In genomic region chr2:168192143-168192785, GRCh38 we compare ENCODE assay signal across 14 cellular contexts. TPM values are rescaled to one million over a fixed set of nuclear protein-coding genes. Genes with fewer than 3 reads are reported as not detected.
DNase-seq lines count a peak whose midpoint lies in the region; ATAC-seq and TF ChIP-seq lines count a peak whose summit lies in the region.
"Had no signal": no experiment of that assay in that cellular context is flagged by ENCODE, and none has a peak within 500 bp of the region (broad histone marks: within the 10 kb centered on the region; RNA-seq: fewer than 3 reads in every experiment).

No MANE protein-coding gene starts in this region.

- H3K4me1 ChIP-seq in BLaER1 (peaks cover 99% of the 10 kb centered on the region), Caco-2 (peaks cover 35% of the 10 kb centered on the region)
- H3K4me1 ChIP-seq: BE2C had no signal

- peak overlapping the region; percentile 61 for H3K27ac ChIP-seq in BLaER1
- H3K27ac ChIP-seq: esophagus squamous epithelium had no signal

- H3K9me3 Mint-ChIP-seq in Caco-2 (ENCODE audit: unreplicated experiment), result no peaks in the 10 kb centered on the region
- H3K9me3 Mint-ChIP-seq in activated T-helper 17 cell treated with anti-CD3 and anti-CD28 coated beads, Interleukin-2, amount 50 U/mL, for 72 hours, result no peaks in the 10 kb centered on the region
- no peaks in the 10 kb centered on the region for H3K9me3 Mint-ChIP-seq in natural killer cell treated with Interleukin-12 subunit alpha and Interleukin-12 subunit beta and Interleukin-15 and Interleukin-18, amount 100 ng/mL, for 72 hours
- H3K9me3 Mint-ChIP-seq: activated CD4-positive, alpha-beta memory T cell treated with anti-CD3 and anti-CD28 coated beads, Interleukin-2, amount 10 ng/mL, durations not matched to agents 7 days and 5 days; dendritic cell treated with granulocyte-macrophage colony-stimulating factor and Interleukin-4, amounts not matched to agents 40 ng/mL and 50 ng/mL, for 4 days had no signal

- H3K9ac ChIP-seq in BLaER1, result 0 out of 2 replicates have a peak overlapping the region, but pooled peaks have one; percentile 50

- H3K4me3 ChIP-seq in BLaER1 (no peak overlapping the region), Caco-2 (ENCODE audit: low read depth, low read length) (no peak overlapping the region)
- H3K4me3 ChIP-seq: esophagus squamous epithelium, hepatocyte, prostate gland had no signal

- CTCF ChIA-PET in Caco-2 (lab: Charles Lee), result interaction anchor here (0.9 kb wide), 1 partner anchor 144 kb away, joined by 3 read pairs; no protein-coding TSS in a partner anchor

- H3K36me3 ChIP-seq in BLaER1 (peaks cover 39% of the 10 kb centered on the region), Caco-2 (ENCODE audit: control insufficient read depth, insufficient read depth, low read length) (no peaks in the 10 kb centered on the region)
- H3K36me3 ChIP-seq: BE2C, esophagus squamous epithelium, prostate gland had no signal

- H3K36me3 Mint-ChIP-seq in Caco-2 (ENCODE audit: insufficient read depth, unreplicated experiment), result no peaks in the 10 kb centered on the region
- no peaks in the 10 kb centered on the region for H3K36me3 Mint-ChIP-seq in activated T-helper 17 cell treated with anti-CD3 and anti-CD28 coated beads, Interleukin-2, amount 50 U/mL, for 72 hours (ENCODE audit: low read depth)
- peaks cover 5% of the 10 kb centered on the region for H3K36me3 Mint-ChIP-seq in natural killer cell treated with Interleukin-12 subunit alpha and Interleukin-12 subunit beta and Interleukin-15 and Interleukin-18, amount 100 ng/mL, for 72 hours

- DNase-seq in Caco-2, result no peak
- DNase-seq in natural killer cell treated with Interleukin-12 subunit alpha and Interleukin-12 subunit beta and Interleukin-15 and Interleukin-18, amount 100 ng/mL, for 72 hours (ENCODE audit: low spot score), result no peak
- no peak for DNase-seq in posterior vena cava (ENCODE audit: low spot score)
- DNase-seq: BE2C, esophagus squamous epithelium, left cardiac atrium had no signal

- BruUV-seq in Caco-2 (replicated peaks; lab: Mats Ljungman, UMichigan), result no TSS peak

- H3K27ac Mint-ChIP-seq in Caco-2 (ENCODE audit: unreplicated experiment), result peak overlapping the region; percentile 55
- H3K27ac Mint-ChIP-seq in activated T-helper 17 cell treated with anti-CD3 and anti-CD28 coated beads, Interleukin-2, amount 50 U/mL, for 72 hours, result peak overlapping the region; percentile 51
- H3K27ac Mint-ChIP-seq in natural killer cell treated with Interleukin-12 subunit alpha and Interleukin-12 subunit beta and Interleukin-15 and Interleukin-18, amount 100 ng/mL, for 72 hours, result peak overlapping the region; percentile 69 to 90
- H3K27ac Mint-ChIP-seq: dendritic cell treated with granulocyte-macrophage colony-stimulating factor and Interleukin-4, amounts not matched to agents 40 ng/mL and 50 ng/mL, for 4 days had no signal

- peaks cover 58% of the 10 kb centered on the region for H4K20me1 ChIP-seq in BLaER1

- no peaks in the 10 kb centered on the region for H3K9me3 ChIP-seq in BLaER1
- no peaks in the 10 kb centered on the region for H3K9me3 ChIP-seq in Caco-2
- H3K9me3 ChIP-seq: BE2C, esophagus squamous epithelium, prostate gland had no signal

- intact Hi-C loops in Caco-2 (cut with micrococcal nuclease; ENCODE audit: unreplicated experiment), result no loop called here
- intact Hi-C loops in posterior vena cava (cut with DNase I), result no loop called here

- H3K4me2 ChIP-seq in BLaER1, result peak overlapping the region; percentile 87
- H3K4me2 ChIP-seq: hepatocyte had no signal

- no peak for TF ChIP-seq CTCF in Caco-2 (IDR thresholded peaks at IDR 0.05; ENCODE audit: insufficient read depth in 1 of 2, low read depth in 1 of 2, low read length in 1 of 2, severe bottlenecking in 1 of 2, unreplicated experiment in 1 of 2)

- no peaks in the 10 kb centered on the region for H3K27me3 Mint-ChIP-seq in Caco-2 (ENCODE audit: insufficient read depth, unreplicated experiment)
- no peaks in the 10 kb centered on the region for H3K27me3 Mint-ChIP-seq in activated T-helper 17 cell treated with anti-CD3 and anti-CD28 coated beads, Interleukin-2, amount 50 U/mL, for 72 hours
- no peaks in the 10 kb centered on the region for H3K27me3 Mint-ChIP-seq in natural killer cell treated with Interleukin-12 subunit alpha and Interleukin-12 subunit beta and Interleukin-15 and Interleukin-18, amount 100 ng/mL, for 72 hours
- H3K27me3 Mint-ChIP-seq: activated CD4-positive, alpha-beta memory T cell treated with anti-CD3 and anti-CD28 coated beads, Interleukin-2, amount 10 ng/mL, durations not matched to agents 7 days and 5 days; dendritic cell treated with granulocyte-macrophage colony-stimulating factor and Interleukin-4, amounts not matched to agents 40 ng/mL and 50 ng/mL, for 4 days had no signal

- H3K4me3 Mint-ChIP-seq in Caco-2 (ENCODE audit: unreplicated experiment), result no peak overlapping the region
- H3K4me3 Mint-ChIP-seq in activated T-helper 17 cell treated with anti-CD3 and anti-CD28 coated beads, Interleukin-2, amount 50 U/mL, for 72 hours, result peak overlapping the region; percentile 52
- H3K4me3 Mint-ChIP-seq in natural killer cell treated with Interleukin-12 subunit alpha and Interleukin-12 subunit beta and Interleukin-15 and Interleukin-18, amount 100 ng/mL, for 72 hours, result peak overlapping the region; percentile 68
- H3K4me3 Mint-ChIP-seq: dendritic cell treated with granulocyte-macrophage colony-stimulating factor and Interleukin-4, amounts not matched to agents 40 ng/mL and 50 ng/mL, for 4 days had no signal

- H3K4me1 Mint-ChIP-seq in Caco-2 (ENCODE audit: low read depth, unreplicated experiment), result peaks cover 48% of the 10 kb centered on the region
- H3K4me1 Mint-ChIP-seq in activated T-helper 17 cell treated with anti-CD3 and anti-CD28 coated beads, Interleukin-2, amount 50 U/mL, for 72 hours, result peaks cover 50% of the 10 kb centered on the region
- peaks cover 66 to 74% of the 10 kb centered on the region in 2 donors for H3K4me1 Mint-ChIP-seq in natural killer cell treated with Interleukin-12 subunit alpha and Interleukin-12 subunit beta and Interleukin-15 and Interleukin-18, amount 100 ng/mL, for 72 hours (ENCODE audit: low read depth in 2 of 2)

- POLR2A ChIA-PET in Caco-2 (lab: Charles Lee), result no interaction called here

- no peaks in the 10 kb centered on the region for H3K27me3 ChIP-seq in BLaER1
- no peaks in the 10 kb centered on the region for H3K27me3 ChIP-seq in Caco-2 (replicated peaks; ENCODE audit: control insufficient read depth, insufficient read depth, low read length)
- H3K27me3 ChIP-seq: BE2C, esophagus squamous epithelium, hepatocyte had no signal

- no peak for ATAC-seq in activated T-helper 17 cell treated with anti-CD3 and anti-CD28 coated beads, Interleukin-2, amount 50 U/mL, for 72 hours (replicated peaks)
- ATAC-seq in natural killer cell treated with Interleukin-12 subunit alpha and Interleukin-12 subunit beta and Interleukin-15 and Interleukin-18, amount 100 ng/mL, for 72 hours, result no peak
- ATAC-seq in HG03196 (IDR thresholded peaks at IDR 0.05; ENCODE audit: unreplicated experiment), result no peak
- no peak for ATAC-seq in HG02678 (IDR thresholded peaks at IDR 0.05; ENCODE audit: unreplicated experiment)

RNA-seq across cellular contexts. Expression of gene STK39, which starts 55.1 kb away (rescaled TPM):
- total RNA-seq in Caco-2 (2022), result 2.9 and 5.1 TPM in 2 replicates
- total RNA-seq in activated T-helper 17 cell treated with anti-CD3 and anti-CD28 coated beads, Interleukin-2, amount 50 U/mL, for 72 hours, result 10 to 100 TPM; 21.5 to 27.9 TPM
- total RNA-seq in natural killer cell treated with Interleukin-12 subunit alpha and Interleukin-12 subunit beta and Interleukin-15 and Interleukin-18, amount 100 ng/mL, for 72 hours, result 10 to 100 TPM; 39.1 to 52.0 TPM
- 10 to 100 TPM; 16.3 to 20.2 TPM for total RNA-seq in posterior vena cava
